In genomic region chr15:48570838-48571237, GRCh38 we compare ENCODE assay signal across 18 cellular contexts.
"Had no signal": no experiment of that assay in that cellular context is flagged by ENCODE, and none has a peak within 500 bp of the region (broad histone marks: within the 10 kb centered on the region; RNA-seq: fewer than 3 reads in every experiment).

No MANE protein-coding gene starts in this region.

- DNase-seq: activated CD4-positive, alpha-beta T cell treated with anti-CD3 and anti-CD28 coated beads for 36 hours; activated CD8-positive, alpha-beta memory T cell treated with anti-CD3 and anti-CD28 coated beads, Interleukin-2, amount 50 U/mL, for 4 hours; activated CD8-positive, alpha-beta T cell treated with anti-CD3 and anti-CD28 coated beads for 36 hours; activated naive CD4-positive, alpha-beta T cell; effector CD4-positive, alpha-beta T cell; lower lobe of right lung; naive thymus-derived CD8-positive, alpha-beta T cell; occipital lobe; SK-N-SH; small intestine; stomach; T-helper 1 cell; tibial artery; WERI-Rb-1 had no signal

- ATAC-seq: activated CD4-positive, alpha-beta T cell treated with anti-CD3 and anti-CD28 coated beads for 36 hours; activated CD8-positive, alpha-beta T cell treated with anti-CD3 and anti-CD28 coated beads for 36 hours; gastroesophageal sphincter; lower lobe of right lung; naive thymus-derived CD8-positive, alpha-beta T cell had no signal

- H3K36me3 Mint-ChIP-seq: naive thymus-derived CD8-positive, alpha-beta T cell had no signal

- H3K4me3 Mint-ChIP-seq: activated CD4-positive, alpha-beta T cell treated with anti-CD3 and anti-CD28 coated beads for 36 hours; activated CD8-positive, alpha-beta T cell treated with anti-CD3 and anti-CD28 coated beads for 36 hours; activated T-helper 1 cell treated with anti-CD3 and anti-CD28 coated beads, Interleukin-12 subunit alpha, Interleukin-12 subunit beta, Interleukin-2, Interleukin-4 antibody, amounts not matched to agents 30 ng/mL and 10 ng/mL and 1 ng/mL, durations not matched to agents 14 hours and 24 hours and 36 hours; naive thymus-derived CD8-positive, alpha-beta T cell had no signal

- H3K36me3 ChIP-seq: cardiac muscle cell, lower lobe of right lung, stomach, tibial artery, WERI-Rb-1 had no signal

- H3K27ac ChIP-seq: cardiac muscle cell, coronary artery, lower lobe of right lung, stomach, tibial artery, WERI-Rb-1 had no signal

- H3K4me1 Mint-ChIP-seq: activated CD4-positive, alpha-beta T cell treated with anti-CD3 and anti-CD28 coated beads for 36 hours; naive thymus-derived CD8-positive, alpha-beta T cell had no signal

- H3K9me3 ChIP-seq: gastroesophageal sphincter, lower lobe of right lung, SK-N-SH, stomach, tibial artery had no signal

- H3K27ac Mint-ChIP-seq: activated CD4-positive, alpha-beta T cell treated with anti-CD3 and anti-CD28 coated beads for 36 hours; activated CD8-positive, alpha-beta T cell treated with anti-CD3 and anti-CD28 coated beads for 36 hours; activated T-helper 1 cell treated with anti-CD3 and anti-CD28 coated beads, Interleukin-12 subunit alpha, Interleukin-12 subunit beta, Interleukin-2, Interleukin-4 antibody, amounts not matched to agents 30 ng/mL and 10 ng/mL and 1 ng/mL, durations not matched to agents 14 hours and 24 hours and 36 hours; naive thymus-derived CD8-positive, alpha-beta T cell had no signal

- H3K27me3 ChIP-seq: cardiac muscle cell, gastroesophageal sphincter, stomach, tibial artery had no signal

- H3K27me3 Mint-ChIP-seq: activated CD8-positive, alpha-beta T cell treated with anti-CD3 and anti-CD28 coated beads for 36 hours had no signal

- H3K9me3 Mint-ChIP-seq: activated CD8-positive, alpha-beta T cell treated with anti-CD3 and anti-CD28 coated beads for 36 hours; activated T-helper 1 cell treated with anti-CD3 and anti-CD28 coated beads, Interleukin-12 subunit alpha, Interleukin-12 subunit beta, Interleukin-2, Interleukin-4 antibody, amounts not matched to agents 30 ng/mL and 10 ng/mL and 1 ng/mL, durations not matched to agents 14 hours and 24 hours and 36 hours had no signal

- H3K4me3 ChIP-seq: cardiac muscle cell, coronary artery, gastroesophageal sphincter, lower lobe of right lung, stomach, tibial artery had no signal
